In genomic region chr21:34374940-34375618, GRCh38 we compare ENCODE assay signal across 8 cellular contexts. TPM values are rescaled to one million over a fixed set of nuclear protein-coding genes. Genes with fewer than 3 reads are reported as not detected.
DNase-seq lines count a peak whose midpoint lies in the region; ATAC-seq, FAIRE-seq and TF ChIP-seq lines count a peak whose summit lies in the region.
"Not testable (repeated sequence)": the region's sequence is repeated elsewhere in the genome, so short reads cannot be mapped to it uniquely, and the experiment has no call there.

Gene SMIM11, plus strand, starts transcription at chr21:34375507. Its CDS starts 3,998 bp downstream, at chr21:34379505.

- in situ Hi-C loops in gastrocnemius medialis (cut with MboI; ENCODE audit: low sequenced_read_pairs in 4 of 4): not testable (repeated sequence)

- not testable (repeated sequence) for DNase-seq in RWPE2 (ENCODE audit: low spot score); body of pancreas; left colon; gastrocnemius medialis

- H3K4me3 ChIP-seq in RWPE2 (ENCODE audit: severe bottlenecking); body of pancreas; gastrocnemius medialis: not testable (repeated sequence)

- H3K4me1 ChIP-seq in RWPE2 (ENCODE audit: insufficient read depth, poor library complexity, severe bottlenecking); body of pancreas; gastrocnemius medialis: not testable (repeated sequence)

- peak; percentile 95 for ATAC-seq in GM19397 (IDR thresholded peaks at IDR 0.05; ENCODE audit: unreplicated experiment)
- peak; percentile 89 for ATAC-seq in HG02588 (IDR thresholded peaks at IDR 0.05; ENCODE audit: unreplicated experiment)
- ATAC-seq in HG03139 (IDR thresholded peaks at IDR 0.05; ENCODE audit: unreplicated experiment): peak; percentile 85
- ATAC-seq in RWPE2 (ENCODE audit: low read depth): peak; percentile 97
- peak; percentile 98 for ATAC-seq in body of pancreas
- ATAC-seq in left colon: peak; percentile 96
- peak; percentile 94 for ATAC-seq in gastrocnemius medialis

- not testable (repeated sequence) for H3K9me3 ChIP-seq in RWPE2 (ENCODE audit: severe bottlenecking); body of pancreas; gastrocnemius medialis

- no CpG with 5 or more reads among the region's 49 CpGs for WGBS in body of pancreas, 2 donors

- FAIRE-seq in G401.6 (lab: Jason Lieb, UNC): peak; percentile 48

- not testable (repeated sequence) for H3K36me3 ChIP-seq in RWPE2 (ENCODE audit: low read depth); body of pancreas (replicated peaks in 1 of 2; ENCODE audit: insufficient read depth in 1 of 2, low read depth in 2 of 2); gastrocnemius medialis

- TF ChIP-seq POLR2A in body of pancreas (IDR thresholded peaks at IDR 0.05); gastrocnemius medialis (IDR thresholded peaks at IDR 0.05): not testable (repeated sequence)

- not testable (repeated sequence) for H3K27me3 ChIP-seq in RWPE2 (ENCODE audit: insufficient read depth, poor library complexity, severe bottlenecking); body of pancreas; gastrocnemius medialis

- intact Hi-C loops in body of pancreas (cut with DNase I); left colon (cut with DNase I, micrococcal nuclease); gastrocnemius medialis (cut with DNase I; ENCODE audit: low total_unique reads): not testable (repeated sequence)

- not testable (repeated sequence) for TF ChIP-seq CTCF in RWPE2 (IDR thresholded peaks at IDR 0.05; ENCODE audit: poor library complexity, severe bottlenecking); body of pancreas (IDR thresholded peaks at IDR 0.05); gastrocnemius medialis (IDR thresholded peaks at IDR 0.05 in 4 of 5, conservative IDR thresholded peaks at IDR 0.05 in 1 of 5)

- not testable (repeated sequence) for H3K27ac ChIP-seq in RWPE2 (ENCODE audit: poor library complexity, severe bottlenecking); body of pancreas; gastrocnemius medialis

RNA-seq across cellular contexts. Expression of gene SMIM11, which starts in this region (rescaled TPM):
- total RNA-seq in body of pancreas (10 to 100 TPM in 1 of 2 donors, 1 to 10 TPM in 1; 3.4 to 22.1 TPM), left colon (1 to 10 TPM; 1.9 to 2.4 TPM), gastrocnemius medialis (1 to 10 TPM in 3 of 4 donors, under 1 TPM in 1; 0.90 to 8.7 (median 3.6) TPM)
